Comparison of ENCODE assay signal across 16 cellular contexts in genomic region chr12:32917094-32917611, GRCh38. TPM values are rescaled to one million over a fixed set of nuclear protein-coding genes. Genes with fewer than 3 reads are reported as not detected.
DNase-seq lines count a peak whose midpoint lies in the region; ATAC-seq and TF ChIP-seq lines count a peak whose summit lies in the region.
"Had no signal": no experiment of that assay in that cellular context is flagged by ENCODE, and none has a peak within 500 bp of the region (broad histone marks: within the 10 kb centered on the region; RNA-seq: fewer than 3 reads in every experiment).

No MANE protein-coding gene starts in this region.

- H3K4me2 ChIP-seq in PC-3 (ENCODE audit: low read length), result peak overlapping the region; percentile 21; the same call in 1 of the 2 replicates
- H3K4me2 ChIP-seq in mesenchymal stem cell (ENCODE audit: low read length, poor library complexity, severe bottlenecking), result no peak overlapping the region

- H4K8ac ChIP-seq in mesenchymal stem cell (ENCODE audit: low read length), result no peak overlapping the region

- H3K4me1 ChIP-seq in PC-3 (ENCODE audit: insufficient read depth, low read length) (peaks cover 48% of the 10 kb centered on the region), mesenchymal stem cell (ENCODE audit: control insufficient read depth, insufficient read depth, low read depth, low read length) (peaks cover 1% of the 10 kb centered on the region), left ventricle myocardium inferior (no peaks in the 10 kb centered on the region)
- H3K4me1 ChIP-seq: HAP-1 had no signal

- CTCF ChIA-PET in PC-3 (lab: Charles Lee), result interaction anchor here (0.6 kb wide), 1 partner anchor 11 kb away, joined by 4 read pairs; no protein-coding TSS in a partner anchor

- H2AFZ ChIP-seq in PC-3 (ENCODE audit: low read length), result no peak overlapping the region
- no peak overlapping the region for H2AFZ ChIP-seq in mesenchymal stem cell (ENCODE audit: low read depth, low read length)

- peak; percentile 22 for ATAC-seq in PC-3
- ATAC-seq in GM18909 (IDR thresholded peaks at IDR 0.05; ENCODE audit: poor library complexity, unreplicated experiment), result no peak
- ATAC-seq: stimulated activated naive CD8-positive, alpha-beta T cell treated with anti-CD3 and anti-CD28 coated beads, Interleukin-15, Interleukin-2, amounts not matched to agents 100 U/mL and 50 U/mL, for 24 hours had no signal

- H3F3A ChIP-seq in PC-3 (ENCODE audit: low read length, unreplicated experiment), result peaks cover 8% of the 10 kb centered on the region

- H3K4ac ChIP-seq in mesenchymal stem cell (ENCODE audit: low read depth in 1 of 2, low read length in 2 of 2), result no peak overlapping the region

- BruUV-seq in PC-3 (replicated peaks; lab: Mats Ljungman, UMichigan), result no TSS peak

- no peak overlapping the region for H3K4me3 ChIP-seq in PC-3 (ENCODE audit: low read length)
- no peak overlapping the region for H3K4me3 ChIP-seq in cardiac fibroblast (replicated peaks in 1 of 2; ENCODE audit: low read depth in 2 of 2, low read length in 2 of 2)
- H3K4me3 ChIP-seq in mesenchymal stem cell (ENCODE audit: insufficient read depth in 1 of 2, low read depth in 1 of 2, low read length in 2 of 2), result no peak overlapping the region
- H3K4me3 ChIP-seq in left ventricle myocardium inferior, result no peak overlapping the region
- H3K4me3 ChIP-seq: HAP-1, heart right ventricle had no signal

- peak overlapping the region; percentile 30 for H3K27ac ChIP-seq in PC-3 (ENCODE audit: low read length)
- no peak overlapping the region for H3K27ac ChIP-seq in mesenchymal stem cell (ENCODE audit: low read length, poor library complexity, severe bottlenecking)
- no peak overlapping the region for H3K27ac ChIP-seq in left ventricle myocardium inferior (replicated peaks)
- H3K27ac ChIP-seq: heart right ventricle had no signal

- no peak overlapping the region for H2BK5ac ChIP-seq in mesenchymal stem cell (ENCODE audit: low read depth, low read length, poor library complexity, severe bottlenecking)

- H3K9ac ChIP-seq in PC-3 (ENCODE audit: low read length) (no peak overlapping the region), mesenchymal stem cell (ENCODE audit: low read length) (no peak overlapping the region)

- H2BK12ac ChIP-seq in mesenchymal stem cell (ENCODE audit: low read length in 2 of 2), result no peak overlapping the region

- no peak overlapping the region for H2BK15ac ChIP-seq in mesenchymal stem cell (ENCODE audit: low read depth, poor library complexity, severe bottlenecking)

- H3K79me1 ChIP-seq in mesenchymal stem cell (replicated peaks; ENCODE audit: low read length, poor library complexity, severe bottlenecking), result no peaks in the 10 kb centered on the region

- no peak overlapping the region for H3K23ac ChIP-seq in mesenchymal stem cell (ENCODE audit: low read length in 2 of 2)

- no peak overlapping the region for H2AK5ac ChIP-seq in mesenchymal stem cell (ENCODE audit: low read length, severe bottlenecking)

- H3K14ac ChIP-seq in mesenchymal stem cell (ENCODE audit: low read length in 2 of 2), result no peak overlapping the region

- H3K9me2 ChIP-seq in PC-3 (replicated peaks; ENCODE audit: low read length), result no peaks in the 10 kb centered on the region

- no peaks in the 10 kb centered on the region for H3K27me3 ChIP-seq in PC-3 (ENCODE audit: low read length)
- H3K27me3 ChIP-seq in mesenchymal stem cell (ENCODE audit: control insufficient read depth in 1 of 2, insufficient read depth in 1 of 2, low read length in 2 of 2), result no peaks in the 10 kb centered on the region
- no peaks in the 10 kb centered on the region for H3K27me3 ChIP-seq in left ventricle myocardium inferior (ENCODE audit: low read depth)
- H3K27me3 ChIP-seq: heart right ventricle had no signal

- no peak overlapping the region for H4K91ac ChIP-seq in mesenchymal stem cell (ENCODE audit: low read length)

- H2BK120ac ChIP-seq in mesenchymal stem cell (ENCODE audit: low read depth, low read length), result no peak overlapping the region

- intact Hi-C loops in PC-3 (cut with micrococcal nuclease), result loop anchor here (2.0 to 5.0 kb wide), 2 partner anchors 52 to 140 kb away; no protein-coding TSS in a partner anchor
- intact Hi-C loops in left ventricle myocardium inferior (cut with micrococcal nuclease), result loop anchor here (10.0 kb wide), 1 partner anchor 132 kb away; no protein-coding TSS in a partner anchor

- H3K9me3 ChIP-seq in PC-3 (ENCODE audit: low read length), result no peaks in the 10 kb centered on the region
- H3K9me3 ChIP-seq in mesenchymal stem cell (ENCODE audit: control insufficient read depth, low read length), result no peaks in the 10 kb centered on the region
- H3K9me3 ChIP-seq in left ventricle myocardium inferior (replicated peaks), result no peaks in the 10 kb centered on the region
- H3K9me3 ChIP-seq: HAP-1, heart right ventricle had no signal

- DNase-seq in Daoy (ENCODE audit: low read depth) (peak; percentile 67), PC-3 (peak; percentile 72), cardiac fibroblast (ENCODE audit: low read depth in 2 of 2) (peak; percentile 60 to 83), mesenchymal stem cell (peak; percentile 63), hippocampal formation (lab: John Stamatoyannopoulos, UW) (no peak), left ventricle myocardium inferior (no peak), HPDE6-E6E7 (ENCODE audit: extremely low spot score) (no peak)
- DNase-seq: activated T-cell treated with anti-CD3 and anti-CD28 coated beads, Interleukin-2, amount 50 U/mL, for 1 hour; heart right ventricle; NCI-H1105; posterior cingulate gyrus; stimulated activated CD4-positive, alpha-beta T cell treated with anti-CD3 and anti-CD28 coated beads, Interleukin-12 subunit alpha, Interleukin-12 subunit beta, amount 100 ng/mL, for 4 hours; stimulated activated naive CD8-positive, alpha-beta T cell treated with anti-CD3 and anti-CD28 coated beads, Interleukin-15, Interleukin-2, amounts not matched to agents 100 U/mL and 50 U/mL, for 24 hours had no signal

- no peak overlapping the region for H3K18ac ChIP-seq in mesenchymal stem cell (ENCODE audit: low read depth in 1 of 2, low read length in 2 of 2)

- H3K36me3 ChIP-seq in PC-3 (ENCODE audit: low read depth, low read length) (no peaks in the 10 kb centered on the region), mesenchymal stem cell (ENCODE audit: control insufficient read depth in 1 of 2, insufficient read depth in 2 of 2, low read depth in 1 of 2, low read length in 2 of 2) (no peaks in the 10 kb centered on the region), left ventricle myocardium inferior (no peaks in the 10 kb centered on the region)
- H3K36me3 ChIP-seq: HAP-1, heart right ventricle had no signal

- H4K20me1 ChIP-seq in PC-3 (ENCODE audit: low read length), result no peaks in the 10 kb centered on the region

- no peaks in the 10 kb centered on the region for H3K79me2 ChIP-seq in PC-3 (ENCODE audit: low read length)

- POLR2A ChIA-PET in PC-3 (lab: Charles Lee; ENCODE audit: unreplicated experiment), result interaction anchor here (0.6 to 0.9 kb wide), 3 partner anchors 20 to 863 kb away, joined by 3 to 11 read pairs (median 3); no protein-coding TSS in a partner anchor

- TF ChIP-seq CTCF in PC-3 (conservative IDR thresholded peaks at IDR 0.05; ENCODE audit: low read depth, low read length) (no peak), cardiac fibroblast (IDR thresholded peaks at IDR 0.05; ENCODE audit: low read depth, low read length) (no peak), left ventricle myocardium inferior (IDR thresholded peaks at IDR 0.05; ENCODE audit: borderline replicate concordance) (no peak)

RNA-seq across cellular contexts. Expression of gene PKP2, which starts 20.6 kb away (rescaled TPM):
- 3.6 and 4.2 TPM in 2 replicates for total RNA-seq in Daoy (2014; rRNA removed; shearing (Covaris generic))
- total RNA-seq in PC-3 (2014; rRNA removed), result 12.7 TPM in 2 replicates
- polyA plus RNA-seq in mesenchymal stem cell (2013, experiment 1 of 2), result 3.8 TPM
- 3.8 TPM for polyA plus RNA-seq in mesenchymal stem cell (2013, experiment 2 of 2)
- 428 TPM for total RNA-seq in left ventricle myocardium inferior
- total RNA-seq: SK-MEL-5 had no signal

Comparison
In these comparisons a context has a peak if more than half of its experiments do, and no peak if none do; other contexts are left out.
1. DNase-seq: peak in Daoy (single experiment), PC-3 (single experiment), cardiac fibroblast (2 of 2) and mesenchymal stem cell (single experiment); none in hippocampal formation (0 of 2), left ventricle myocardium inferior (single experiment) and HPDE6-E6E7 (single experiment).
2. RNA of gene PKP2, which starts 20.6 kb away (total RNA-seq): 428 TPM in left ventricle myocardium inferior (single experiment); 12.7 TPM in PC-3 and 3.6 to 4.2 TPM in Daoy; every median in the first group is over 10 times any median in the second.